In the genomic region with DNA sequence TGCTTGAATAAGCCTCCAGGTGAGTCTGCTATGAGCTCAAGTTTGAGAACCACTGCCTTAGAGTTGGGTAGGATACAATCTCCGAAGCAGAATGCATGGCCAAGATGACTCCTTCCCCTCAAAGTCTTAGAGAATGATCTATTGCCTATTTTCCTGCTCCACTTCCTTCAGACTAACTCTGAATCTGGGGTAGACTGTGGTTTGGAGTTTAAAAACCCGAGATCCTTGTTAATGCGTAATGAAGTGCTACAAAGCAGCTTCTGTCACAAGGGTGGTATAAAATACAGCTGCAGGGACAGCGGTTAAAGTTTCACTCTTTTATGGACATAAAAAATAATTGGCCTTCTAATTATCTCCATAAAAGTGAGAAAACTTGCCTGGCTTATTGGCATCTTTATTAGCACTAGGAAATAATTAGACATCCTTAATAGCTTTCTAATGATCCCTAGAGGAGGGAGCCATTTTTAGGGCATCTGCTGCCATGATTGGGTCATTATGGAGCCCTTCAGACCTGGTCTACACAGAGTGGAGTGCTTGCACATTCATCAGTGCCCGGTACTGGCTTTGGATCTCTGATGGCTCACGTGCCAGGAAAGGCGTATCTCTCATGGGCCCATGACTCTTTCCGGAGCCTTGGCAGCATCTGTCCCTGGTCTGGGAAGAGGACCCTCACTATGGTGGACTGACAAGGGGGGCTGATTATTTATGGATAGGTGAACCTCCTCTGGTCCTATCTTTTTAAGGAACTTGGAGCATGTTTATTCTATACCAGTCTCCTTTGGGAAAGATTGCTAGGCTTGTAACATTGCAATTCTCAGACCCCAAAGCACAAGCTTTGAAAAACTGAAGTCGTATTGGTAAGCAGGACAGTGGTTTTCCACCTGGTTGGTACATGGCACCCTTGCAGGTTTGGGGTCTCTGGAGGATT, we compare ENCODE assay signal across 1 cellular context.
TF ChIP-seq lines count a peak whose summit lies in the region.

No MANE protein-coding gene starts in this region.

TF ChIP-seq in GM23338, 12 proteins besides CTCF, POLR2A, EP300 and RAD21 (continued from another document):
- no peak for TF ChIP-seq ZNF462 (CRISPR knock-in tag; IDR thresholded peaks at IDR 0.05)
- no peak for TF ChIP-seq ZNF331 (CRISPR knock-in tag; IDR thresholded peaks at IDR 0.05; ENCODE audit: low read depth)
- TF ChIP-seq NANOG (IDR thresholded peaks at IDR 0.05; ENCODE audit: borderline replicate concordance): no peak
- TF ChIP-seq POLR2AphosphoS5 (IDR thresholded peaks at IDR 0.05; ENCODE audit: low read depth): no peak
